In the genomic region with DNA sequence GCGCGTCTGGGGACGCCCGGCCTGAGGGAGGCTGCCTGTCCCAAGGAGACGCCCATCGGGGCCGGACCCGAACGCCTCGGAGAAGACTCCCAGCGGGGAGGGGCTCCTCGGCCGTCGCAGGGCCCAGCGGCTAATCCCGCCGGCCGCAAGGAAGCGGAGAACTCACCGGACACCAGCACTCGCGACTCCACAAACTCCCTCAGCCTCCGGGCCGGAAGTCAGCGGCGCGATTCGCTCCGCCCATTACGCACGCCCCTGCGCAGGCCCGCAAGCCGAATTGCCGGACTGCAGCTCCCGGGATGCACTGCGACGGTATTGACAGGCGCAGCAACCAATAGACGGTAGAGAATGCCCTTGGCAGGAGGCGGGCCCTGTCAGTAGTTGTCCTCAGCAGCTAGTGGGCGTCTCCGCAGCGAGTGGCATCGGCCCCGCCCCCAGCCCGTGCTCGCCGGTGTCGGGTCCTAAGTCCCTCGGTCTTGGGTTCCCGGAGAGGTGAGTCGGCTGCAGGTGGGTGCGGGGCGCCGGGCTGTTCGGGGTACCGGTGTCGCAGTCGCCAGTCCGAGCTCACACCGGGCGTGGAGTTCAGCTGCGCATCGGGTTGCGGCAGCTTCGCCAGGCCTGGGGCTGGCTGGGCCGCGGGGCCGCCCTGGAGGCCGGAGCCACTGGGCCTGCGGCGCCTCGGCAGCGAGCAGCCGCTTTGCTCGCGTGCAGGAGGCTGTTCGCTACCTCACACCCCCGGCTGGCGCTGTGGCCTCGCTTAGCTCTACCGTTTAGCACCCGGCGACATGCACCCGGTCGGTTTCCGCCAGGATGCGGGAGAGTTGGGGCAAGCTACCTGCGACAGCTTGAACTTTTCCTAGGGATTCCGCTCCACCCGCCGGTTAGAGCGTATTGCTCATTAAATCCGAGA, we compare ENCODE assay signal across 1 cellular context.
A peak's percentile ranks its signal among the peaks of the same experiment; 100 is the strongest.
TF ChIP-seq lines count a peak whose summit lies in the region.

Gene ZNF174 (plus strand): TSS at position 437 of the 910 bp plus-strand sequence. CDS start 790 bp downstream, outside the sequence.
Gene ZSCAN32 (minus strand): TSS at position 226 of the 910 bp plus-strand sequence. CDS start 3,447 bp downstream, outside the sequence.

TF ChIP-seq in A549, 52 proteins besides CTCF, POLR2A, EP300 and RAD21 (continued from another document):
- TF ChIP-seq RCOR1 (IDR thresholded peaks at IDR 0.05; ENCODE audit: low read depth, low read length) (no peak), HEYL (CRISPR knock-in tag; IDR thresholded peaks at IDR 0.05) (no peak), ZFP36 (IDR thresholded peaks at IDR 0.05; ENCODE audit: borderline replicate concordance, partially characterized antibody) (no peak), RNF2 (IDR thresholded peaks at IDR 0.05; ENCODE audit: borderline replicate concordance, low read depth) (no peak), HMGXB4 (CRISPR knock-in tag; IDR thresholded peaks at IDR 0.05; ENCODE audit: borderline replicate concordance) (no peak), ESRRA (IDR thresholded peaks at IDR 0.05; ENCODE audit: borderline replicate concordance, low read length) (no peak), ATOH8 (CRISPR knock-in tag; IDR thresholded peaks at IDR 0.05; ENCODE audit: low read depth) (no peak), EHMT2 (IDR thresholded peaks at IDR 0.05; ENCODE audit: low read depth) (no peak), TFCP2L1 (CRISPR knock-in tag; IDR thresholded peaks at IDR 0.05) (no peak), ZC3H11A (IDR thresholded peaks at IDR 0.05) (no peak), HOXB13 (CRISPR knock-in tag; IDR thresholded peaks at IDR 0.05; ENCODE audit: low read depth) (no peak), HDAC2 (IDR thresholded peaks at IDR 0.05) (no peak), ZSCAN20 (CRISPR knock-in tag; IDR thresholded peaks at IDR 0.05) (no peak), USF2 (IDR thresholded peaks at IDR 0.05) (no peak), HOXA7 (CRISPR knock-in tag; IDR thresholded peaks at IDR 0.05) (no peak), POLR2AphosphoS2 (conservative IDR thresholded peaks at IDR 0.05; ENCODE audit: low read length) (no peak), RARB (CRISPR knock-in tag; IDR thresholded peaks at IDR 0.05) (no peak), EHF (CRISPR knock-in tag; IDR thresholded peaks at IDR 0.05) (no peak), KDM5A (IDR thresholded peaks at IDR 0.05) (no peak), FOSL2 (IDR thresholded peaks at IDR 0.05) (no peak), FOSL2 (CRISPR knock-in tag; IDR thresholded peaks at IDR 0.05) (peak; percentile 16; the same call in 1 of the 2 replicates), CBX8 (IDR thresholded peaks at IDR 0.05) (no peak), PHF8 (IDR thresholded peaks at IDR 0.05; ENCODE audit: borderline replicate concordance, low read depth) (peak; percentile 84), JUN (IDR thresholded peaks at IDR 0.05) (peak; percentile 70 to 87; a peak in 4 of 5 replicates), BHLHE40 (IDR thresholded peaks at IDR 0.05; ENCODE audit: low read depth, low read length) (no peak; the same call in 1 of the 2 replicates), SREBF2 (IDR thresholded peaks at IDR 0.05) (no peak), MAZ (IDR thresholded peaks at IDR 0.05; ENCODE audit: borderline replicate concordance, low read depth, low read length) (0 out of 2 replicates have a peak, but pooled peaks have one; percentile 22), CHD2 (IDR thresholded peaks at IDR 0.05; ENCODE audit: low read length, partially characterized antibody) (no peak), FOXS1 (CRISPR knock-in tag; IDR thresholded peaks at IDR 0.05) (no peak), MAFK (IDR thresholded peaks at IDR 0.05; ENCODE audit: partially characterized antibody) (no peak), GATA3 (IDR thresholded peaks at IDR 0.05; ENCODE audit: borderline replicate concordance) (no peak), NPAS2 (CRISPR knock-in tag; IDR thresholded peaks at IDR 0.05; ENCODE audit: borderline replicate concordance) (no peak), BCL3 (IDR thresholded peaks at IDR 0.05) (peak; percentile 74; the same call in 2 of the 3 replicates), NR3C1 (IDR thresholded peaks at IDR 0.05) (no peak), KDM1A (IDR thresholded peaks at IDR 0.05; ENCODE audit: low read depth) (no peak)
- TF ChIP-seq, protein P1, sequence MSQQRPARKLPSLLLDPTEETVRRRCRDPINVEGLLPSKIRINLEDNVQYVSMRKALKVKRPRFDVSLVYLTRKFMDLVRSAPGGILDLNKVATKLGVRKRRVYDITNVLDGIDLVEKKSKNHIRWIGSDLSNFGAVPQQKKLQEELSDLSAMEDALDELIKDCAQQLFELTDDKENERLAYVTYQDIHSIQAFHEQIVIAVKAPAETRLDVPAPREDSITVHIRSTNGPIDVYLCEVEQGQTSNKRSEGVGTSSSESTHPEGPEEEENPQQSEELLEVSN (IDR thresholded peaks at IDR 0.05; ENCODE audit: borderline replicate concordance, low read depth): no peak; the same call in 1 of the 2 replicates
- TF ChIP-seq, protein P2, sequence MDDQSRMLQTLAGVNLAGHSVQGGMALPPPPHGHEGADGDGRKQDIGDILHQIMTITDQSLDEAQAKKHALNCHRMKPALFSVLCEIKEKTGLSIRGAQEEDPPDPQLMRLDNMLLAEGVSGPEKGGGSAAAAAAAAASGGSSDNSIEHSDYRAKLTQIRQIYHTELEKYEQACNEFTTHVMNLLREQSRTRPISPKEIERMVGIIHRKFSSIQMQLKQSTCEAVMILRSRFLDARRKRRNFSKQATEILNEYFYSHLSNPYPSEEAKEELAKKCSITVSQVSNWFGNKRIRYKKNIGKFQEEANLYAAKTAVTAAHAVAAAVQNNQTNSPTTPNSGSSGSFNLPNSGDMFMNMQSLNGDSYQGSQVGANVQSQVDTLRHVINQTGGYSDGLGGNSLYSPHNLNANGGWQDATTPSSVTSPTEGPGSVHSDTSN (IDR thresholded peaks at IDR 0.05): peak; percentile 96
TF ChIP-seq in A549: peak in this region for 9.
